In the genomic region with DNA sequence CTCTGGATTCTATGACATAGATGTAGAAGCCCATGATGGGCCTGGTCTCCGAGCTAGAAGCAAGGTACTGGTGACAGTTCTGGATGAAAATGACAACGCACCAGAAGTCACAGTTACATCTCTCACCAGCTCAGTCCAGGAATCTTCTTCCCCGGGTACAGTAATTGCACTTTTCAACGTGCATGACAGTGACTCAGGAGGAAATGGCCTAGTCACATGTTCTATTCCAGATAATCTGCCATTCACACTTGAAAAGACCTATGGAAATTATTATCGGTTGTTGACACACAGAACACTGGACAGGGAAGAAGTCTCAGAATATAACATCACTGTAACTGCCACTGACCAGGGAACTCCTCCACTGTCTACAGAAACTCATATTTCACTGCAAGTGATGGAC, we compare ENCODE assay signal across 32 cellular contexts. TPM values are rescaled to one million over a fixed set of nuclear protein-coding genes. Genes with fewer than 3 reads are reported as not detected.
"Had no signal": no experiment of that assay in that cellular context is flagged by ENCODE, and none has a peak within 500 bp of the region (broad histone marks: within the 10 kb centered on the region; RNA-seq: fewer than 3 reads in every experiment).

No MANE protein-coding gene starts in this region.

- DNase-seq: activated B cell treated with CpG ODN at 0.5 μM for 24 hours; activated CD4-positive, alpha-beta memory T cell treated with anti-CD3 and anti-CD28 coated beads for 36 hours; activated CD4-positive, alpha-beta T cell treated with anti-CD3 and anti-CD28 coated beads for 48 hours; activated CD8-positive, alpha-beta memory T cell treated with anti-CD3 and anti-CD28 coated beads, Interleukin-2, amount 10 ng/mL, durations not matched to agents 7 days and 5 days; activated CD8-positive, alpha-beta memory T cell treated with anti-CD3 and anti-CD28 coated beads, Interleukin-2, amount 50 U/mL, for 4 hours; activated CD8-positive, alpha-beta T cell treated with anti-CD3 and anti-CD28 coated beads, Interleukin-2, amount 10 ng/mL, durations not matched to agents 7 days and 5 days; activated effector memory CD4-positive, alpha-beta T cell treated with anti-CD3 and anti-CD28 coated beads, Interleukin-2, amount 50 U/mL, for 16 hours; activated naive CD4-positive, alpha-beta T cell treated with anti-CD3 and anti-CD28 coated beads for 36 hours; activated naive CD8-positive, alpha-beta T cell treated with anti-CD3 and anti-CD28 coated beads, Interleukin-2, amount 10 ng/mL, durations not matched to agents 7 days and 5 days; activated T-cell treated with anti-CD3 and anti-CD28 coated beads, Interleukin-2, amount 50 U/mL, for 1 hour; activated T-cell treated with anti-CD3 and anti-CD28 coated beads, Interleukin-2, amount 50 U/mL, for 48 hours; adrenal gland; amygdala; body of pancreas; caudate nucleus; cortex of kidney; dermis blood vessel endothelial cell; effector CD4-positive, alpha-beta T cell; effector memory CD8-positive, alpha-beta T cell; esophagus squamous epithelium; foreskin melanocyte; heart right ventricle; T-helper 2 cell; WERI-Rb-1 had no signal

- H3K4me3 Mint-ChIP-seq: activated B cell treated with CpG ODN at 0.5 μM for 24 hours; activated CD4-positive, alpha-beta memory T cell treated with anti-CD3 and anti-CD28 coated beads for 36 hours; activated CD8-positive, alpha-beta memory T cell treated with anti-CD3 and anti-CD28 coated beads, Interleukin-2, amount 10 ng/mL, durations not matched to agents 7 days and 5 days; activated CD8-positive, alpha-beta T cell treated with anti-CD3 and anti-CD28 coated beads, Interleukin-2, amount 10 ng/mL, durations not matched to agents 7 days and 5 days; activated naive CD4-positive, alpha-beta T cell treated with anti-CD3 and anti-CD28 coated beads for 36 hours; activated naive CD4-positive, alpha-beta T cell treated with anti-CD3 and anti-CD28 coated beads, Interleukin-2, amount 50 U/mL, for 24 hours; activated naive CD8-positive, alpha-beta T cell treated with anti-CD3 and anti-CD28 coated beads, Interleukin-2, amount 10 ng/mL, durations not matched to agents 7 days and 5 days; activated T-helper 1 cell treated with anti-CD3 and anti-CD28 coated beads, Interleukin-12 subunit alpha, Interleukin-12 subunit beta, Interleukin-2, Interleukin-4 antibody, amounts not matched to agents 30 ng/mL and 10 ng/mL and 1 ng/mL, durations not matched to agents 14 hours and 24 hours and 36 hours; effector memory CD8-positive, alpha-beta T cell had no signal

- H3K27ac ChIP-seq: adrenal gland, body of pancreas, epithelial cell of prostate, esophagus squamous epithelium, gastroesophageal sphincter, heart right ventricle, hepatocyte, WERI-Rb-1 had no signal

- H3K4me3 ChIP-seq: body of pancreas, hepatocyte had no signal

- H3K4me1 Mint-ChIP-seq: activated B cell treated with CpG ODN at 0.5 μM for 24 hours; activated naive CD4-positive, alpha-beta T cell treated with anti-CD3 and anti-CD28 coated beads, Interleukin-2, amount 50 U/mL, for 24 hours had no signal

- H3K27ac Mint-ChIP-seq: activated B cell treated with CpG ODN at 0.5 μM for 24 hours; activated CD4-positive, alpha-beta memory T cell treated with anti-CD3 and anti-CD28 coated beads for 36 hours; activated CD8-positive, alpha-beta memory T cell treated with anti-CD3 and anti-CD28 coated beads, Interleukin-2, amount 10 ng/mL, durations not matched to agents 7 days and 5 days; activated CD8-positive, alpha-beta T cell treated with anti-CD3 and anti-CD28 coated beads, Interleukin-2, amount 10 ng/mL, durations not matched to agents 7 days and 5 days; activated naive CD4-positive, alpha-beta T cell treated with anti-CD3 and anti-CD28 coated beads for 36 hours; activated naive CD4-positive, alpha-beta T cell treated with anti-CD3 and anti-CD28 coated beads, Interleukin-2, amount 50 U/mL, for 24 hours; activated naive CD8-positive, alpha-beta T cell treated with anti-CD3 and anti-CD28 coated beads, Interleukin-2, amount 10 ng/mL, durations not matched to agents 7 days and 5 days; activated T-helper 1 cell treated with anti-CD3 and anti-CD28 coated beads, Interleukin-12 subunit alpha, Interleukin-12 subunit beta, Interleukin-2, Interleukin-4 antibody, amounts not matched to agents 30 ng/mL and 10 ng/mL and 1 ng/mL, durations not matched to agents 14 hours and 24 hours and 36 hours; activated T-helper 2 cell treated with anti-CD3 and anti-CD28 coated beads, Interferon-gamma antibody, Interleukin-2, Interleukin-4, amounts not matched to agents 10 μg/mL and 5 μg/mL and 100 μg/mL, durations not matched to agents 14 hours and 24 hours and 36 hours; effector memory CD8-positive, alpha-beta T cell had no signal

- H3K36me3 ChIP-seq: adrenal gland, esophagus squamous epithelium, WERI-Rb-1 had no signal

- H3K4me1 ChIP-seq: adrenal gland, body of pancreas, esophagus squamous epithelium, gastroesophageal sphincter had no signal

- H3K27me3 ChIP-seq: adrenal gland, body of pancreas, hepatocyte had no signal

- ATAC-seq: activated CD4-positive, CD25-positive, alpha-beta regulatory T cell treated with anti-CD3 and anti-CD28 coated beads, Interleukin-2, amount 50 U/mL, for 24 hours; activated CD8-positive, alpha-beta memory T cell treated with anti-CD3 and anti-CD28 coated beads, Interleukin-2, amount 10 ng/mL, durations not matched to agents 7 days and 5 days; activated CD8-positive, alpha-beta T cell treated with anti-CD3 and anti-CD28 coated beads, Interleukin-2, amount 10 ng/mL, durations not matched to agents 7 days and 5 days; body of pancreas; effector memory CD8-positive, alpha-beta T cell; gastroesophageal sphincter had no signal

RNA-seq across cellular contexts. Expression of a gene that starts 1.3 kb away (rescaled TPM):
- total RNA-seq: activated naive CD4-positive, alpha-beta T cell treated with anti-CD3 and anti-CD28 coated beads for 36 hours had no signal

RNA-seq across cellular contexts. Expression of a gene that starts 3.7 kb away (rescaled TPM):
- total RNA-seq: activated naive CD4-positive, alpha-beta T cell treated with anti-CD3 and anti-CD28 coated beads for 36 hours had no signal
- polyA plus RNA-seq: hepatocyte had no signal

RNA-seq across cellular contexts. Expression of a gene that starts 6.2 kb away (rescaled TPM):
- total RNA-seq: activated CD4-positive, alpha-beta memory T cell treated with anti-CD3 and anti-CD28 coated beads for 36 hours; activated CD8-positive, alpha-beta memory T cell treated with anti-CD3 and anti-CD28 coated beads for 36 hours; activated CD8-positive, alpha-beta memory T cell treated with anti-CD3 and anti-CD28 coated beads, Interleukin-2, amount 10 ng/mL, durations not matched to agents 7 days and 5 days; activated CD8-positive, alpha-beta T cell treated with anti-CD3 and anti-CD28 coated beads, Interleukin-2, amount 10 ng/mL, durations not matched to agents 7 days and 5 days; activated naive CD4-positive, alpha-beta T cell treated with anti-CD3 and anti-CD28 coated beads for 36 hours; activated naive CD8-positive, alpha-beta T cell treated with anti-CD3 and anti-CD28 coated beads, Interleukin-2, amount 10 ng/mL, durations not matched to agents 7 days and 5 days had no signal

RNA-seq across cellular contexts. Expression of a gene that starts 7.8 kb away (rescaled TPM):
- total RNA-seq: activated CD4-positive, alpha-beta memory T cell treated with anti-CD3 and anti-CD28 coated beads for 36 hours had no signal
- polyA plus RNA-seq: hepatocyte had no signal

RNA-seq across cellular contexts. Expression of a gene that starts 12.5 kb away (rescaled TPM):
- total RNA-seq: activated CD4-positive, alpha-beta memory T cell treated with anti-CD3 and anti-CD28 coated beads for 36 hours; activated CD8-positive, alpha-beta memory T cell treated with anti-CD3 and anti-CD28 coated beads for 36 hours; activated CD8-positive, alpha-beta T cell treated with anti-CD3 and anti-CD28 coated beads, Interleukin-2, amount 10 ng/mL, durations not matched to agents 7 days and 5 days; activated naive CD4-positive, alpha-beta T cell treated with anti-CD3 and anti-CD28 coated beads for 36 hours; hepatocyte had no signal
- polyA plus RNA-seq: hepatocyte had no signal
